8 cellular contexts compared by ENCODE assay signal in genomic region chr10:79331709-79332108, GRCh38. TPM values are rescaled to one million over a fixed set of nuclear protein-coding genes. Genes with fewer than 3 reads are reported as not detected.
A peak's percentile ranks its signal among the peaks of the same experiment; 100 is the strongest.
DNase-seq lines count a peak whose midpoint lies in the region; ATAC-seq and TF ChIP-seq lines count a peak whose summit lies in the region.

No MANE protein-coding gene starts in this region.

- no peaks in the 10 kb centered on the region for H3K9me3 Mint-ChIP-seq in activated CD4-positive, alpha-beta memory T cell treated with anti-CD3 and anti-CD28 coated beads, Interleukin-2, amount 10 ng/mL, durations not matched to agents 7 days and 5 days
- peaks cover 4% of the 10 kb centered on the region for H3K9me3 Mint-ChIP-seq in type B pancreatic cell

- H3K4me3 Mint-ChIP-seq in activated CD4-positive, alpha-beta memory T cell treated with anti-CD3 and anti-CD28 coated beads, Interleukin-2, amount 10 ng/mL, durations not matched to agents 7 days and 5 days = no peak overlapping the region
- H3K4me3 Mint-ChIP-seq in type B pancreatic cell = no peak overlapping the region

- peaks cover 38% of the 10 kb centered on the region for H3K4me1 Mint-ChIP-seq in activated CD4-positive, alpha-beta memory T cell treated with anti-CD3 and anti-CD28 coated beads, Interleukin-2, amount 10 ng/mL, durations not matched to agents 7 days and 5 days
- peaks cover 8% of the 10 kb centered on the region for H3K4me1 Mint-ChIP-seq in type B pancreatic cell (ENCODE audit: unreplicated experiment)

- peak overlapping the region; percentile 70 for H3K27ac Mint-ChIP-seq in activated CD4-positive, alpha-beta memory T cell treated with anti-CD3 and anti-CD28 coated beads, Interleukin-2, amount 10 ng/mL, durations not matched to agents 7 days and 5 days
- no peak overlapping the region for H3K27ac Mint-ChIP-seq in type B pancreatic cell

- POLR2A ChIA-PET in activated CD4-positive, alpha-beta memory T cell treated with anti-CD3 and anti-CD28 coated beads, Interleukin-2, amount 10 ng/mL, durations not matched to agents 7 days and 5 days (lab: Charles Lee) = interaction anchor here (0.6 to 9.4 kb wide), 6 partner anchors 9 to 45 kb away, joined by 3 to 53 read pairs (median 10); partner anchors contain the start of gene PPIF

- peaks cover 3% of the 10 kb centered on the region for H3K36me3 Mint-ChIP-seq in activated CD4-positive, alpha-beta memory T cell treated with anti-CD3 and anti-CD28 coated beads, Interleukin-2, amount 10 ng/mL, durations not matched to agents 7 days and 5 days (ENCODE audit: low read depth)
- no peaks in the 10 kb centered on the region for H3K36me3 Mint-ChIP-seq in type B pancreatic cell

- no peak for TF ChIP-seq CTCF in foreskin fibroblast (IDR thresholded peaks at IDR 0.05; ENCODE audit: low read depth, low read length)
- no peak for TF ChIP-seq CTCF in type B pancreatic cell (conservative IDR thresholded peaks at IDR 0.05)

- intact Hi-C loops in left colon (cut with DNase I, micrococcal nuclease) = no loop called here

- CTCF ChIA-PET in activated CD4-positive, alpha-beta memory T cell treated with anti-CD3 and anti-CD28 coated beads, Interleukin-2, amount 10 ng/mL, durations not matched to agents 7 days and 5 days (lab: Charles Lee) = interaction anchor here (0.7 to 1.4 kb wide), 3 partner anchors 15 to 43 kb away, joined by 3 read pairs; partner anchors contain the start of gene PPIF

- DNase-seq in AG20443 (ENCODE audit: low spot score) (peak; percentile 83), HPDE6-E6E7 (ENCODE audit: extremely low spot score) (peak; percentile 76), foreskin fibroblast (peak; percentile 72 to 77), type B pancreatic cell (ENCODE audit: extremely low spot score, unreplicated experiment) (no peak), left colon (no peak)
- peak; percentile 82 for DNase-seq in activated CD4-positive, alpha-beta memory T cell treated with anti-CD3 and anti-CD28 coated beads, Interleukin-2, amount 10 ng/mL, durations not matched to agents 7 days and 5 days
- peak; percentile 76 to 82 (median 78) for DNase-seq in stimulated activated CD4-positive, alpha-beta T cell treated with anti-CD3 and anti-CD28 coated beads, TNF-alpha, amount 100 ng/mL, for 48 hours (ENCODE audit: low read depth in 3 of 3)

- H3K27me3 Mint-ChIP-seq in activated CD4-positive, alpha-beta memory T cell treated with anti-CD3 and anti-CD28 coated beads, Interleukin-2, amount 10 ng/mL, durations not matched to agents 7 days and 5 days = no peaks in the 10 kb centered on the region
- no peaks in the 10 kb centered on the region for H3K27me3 Mint-ChIP-seq in type B pancreatic cell

- no peak overlapping the region for H3K4me3 ChIP-seq in foreskin fibroblast (ENCODE audit: low read depth in 1 of 2, low read length in 2 of 2)

- ATAC-seq in GM19452 (IDR thresholded peaks at IDR 0.05; ENCODE audit: unreplicated experiment) = peak; percentile 87
- no peak for ATAC-seq in left colon

RNA-seq across cellular contexts. Expression of gene PPIF, which starts 15.6 kb away (rescaled TPM):
- total RNA-seq in activated CD4-positive, alpha-beta memory T cell treated with anti-CD3 and anti-CD28 coated beads, Interleukin-2, amount 10 ng/mL, durations not matched to agents 7 days and 5 days = 10 to 100 TPM; 80.7 to 88.4 TPM
- total RNA-seq in type B pancreatic cell (ENCODE audit: low replicate concordance) (67.5 and 91.3 TPM in 2 replicates), left colon (100 to 1,000 TPM in 1 of 2 donors, 10 to 100 TPM in 1; 86.6 to 105 TPM)

Comparison
In these comparisons a context has a peak if more than half of its experiments do, and no peak if none do; other contexts are left out.
1. DNase-seq: peak in AG20443 (single experiment), HPDE6-E6E7 (single experiment), activated CD4-positive, alpha-beta memory T cell treated with anti-CD3 and anti-CD28 coated beads, Interleukin-2, amount 10 ng/mL, durations not matched to agents 7 days and 5 days (single experiment), foreskin fibroblast (2 of 2) and stimulated activated CD4-positive, alpha-beta T cell treated with anti-CD3 and anti-CD28 coated beads, TNF-alpha, amount 100 ng/mL, for 48 hours (3 of 3); none in type B pancreatic cell (single experiment) and left colon (0 of 2).